Comparison of ENCODE assay signal across 25 cellular contexts in genomic region chrX:114221445-114221844, GRCh38.
DNase-seq lines count a peak whose midpoint lies in the region; ATAC-seq, FAIRE-seq and TF ChIP-seq lines count a peak whose summit lies in the region.
"Had no signal": no experiment of that assay in that cellular context is flagged by ENCODE, and none has a peak within 500 bp of the region (broad histone marks: within the 10 kb centered on the region; RNA-seq: fewer than 3 reads in every experiment).

No MANE protein-coding gene starts in this region.

- H2BK20ac ChIP-seq in IMR-90 (ENCODE audit: low read depth, low read length) = no peak overlapping the region

- DNase-seq in HepG2 (ENCODE audit: low spot score) (no peak), right lobe of liver (no peak), IMR-90 (no peak), germinal center (ENCODE audit: low spot score) (no peak), pons (ENCODE audit: low spot score) (no peak)
- DNase-seq: ACHN; BE2C; C1 segment of cervical spinal cord; CD4-positive, alpha-beta memory T cell; CD4-positive, CD25-positive, alpha-beta regulatory T cell; CD8-positive, alpha-beta memory T cell; COR-L47; DMS 273 treated with DMSO at 0.1 percent for 48 hours; DMS153; DMS53; DMS79; DND-41; EL; GDM1 had no signal

- intact Hi-C loops in HepG2 (cut with micrococcal nuclease; ENCODE audit: unreplicated experiment) = no loop called here
- intact Hi-C loops in right lobe of liver (cut with DNase I) = no loop called here
- intact Hi-C loops in IMR-90 (cut with micrococcal nuclease) = no loop called here

- H3K9ac ChIP-seq in HepG2 (ENCODE audit: insufficient read depth, low read depth, low read length) (no peak overlapping the region), IMR-90 (ENCODE audit: low read depth, low read length) (no peak overlapping the region)
- H3K9ac ChIP-seq: BLaER1 had no signal

- no peak overlapping the region for H2AK5ac ChIP-seq in IMR-90 (ENCODE audit: low read depth, low read length)

- H4K8ac ChIP-seq in IMR-90 (ENCODE audit: low read depth in 2 of 2, low read length in 2 of 2) = no peak overlapping the region

- no peak overlapping the region for H2BK5ac ChIP-seq in IMR-90 (ENCODE audit: low read depth, low read length, poor library complexity, severe bottlenecking)

- H4K91ac ChIP-seq in IMR-90 (ENCODE audit: insufficient read depth, low read depth, low read length) = no peak overlapping the region

- H3K18ac ChIP-seq in IMR-90 (ENCODE audit: low read depth, low read length) = no peak overlapping the region

- no peak overlapping the region for H3K4ac ChIP-seq in IMR-90 (ENCODE audit: low read depth, low read length)

- 0% methylated on average over 2 of the region's 2 CpGs for WGBS in HepG2 (ENCODE audit: low lambda C conversion rate)
- 34% methylated on average over 2 of the region's 2 CpGs for WGBS in right lobe of liver (ENCODE audit: insufficient coverage, low coverage, low lambda C conversion rate, missing lambda C conversion rate)
- no CpG with 5 or more reads among the region's 2 CpGs for WGBS in IMR-90 (ENCODE audit: extremely low coverage in 2 of 2, insufficient read length in 1 of 2), 2 experiments

- no peak overlapping the region for H2BK15ac ChIP-seq in IMR-90 (ENCODE audit: low read depth, low read length)

- TF ChIP-seq POLR2A in HepG2 (IDR thresholded peaks at IDR 0.05; ENCODE audit: insufficient read depth in 1 of 2, low read depth in 2 of 2, low read length in 2 of 2) (no peak), right lobe of liver (IDR thresholded peaks at IDR 0.05) (no peak), IMR-90 (IDR thresholded peaks at IDR 0.05; ENCODE audit: low read depth, low read length) (no peak)

- H3K14ac ChIP-seq in IMR-90 (replicated peaks; ENCODE audit: low read depth, low read length) = no peak overlapping the region

- CTCF ChIA-PET in HepG2 (lab: Yijun Ruan, JAX; ENCODE audit: low intra/inter-chr PET ratio, low total read pairs) (no interaction called here), IMR-90 (lab: Yijun Ruan, JAX) (no interaction called here)

- H3K36me3 ChIP-seq in HepG2 (replicated peaks in 1 of 2; ENCODE audit: control insufficient read depth in 1 of 2, insufficient read depth in 2 of 2, low read length in 2 of 2) (no peaks in the 10 kb centered on the region), right lobe of liver (no peaks in the 10 kb centered on the region), IMR-90 (ENCODE audit: control insufficient read depth, insufficient read depth, low read length) (no peaks in the 10 kb centered on the region)
- H3K36me3 ChIP-seq: BE2C, BLaER1 had no signal

- H2BK120ac ChIP-seq in IMR-90 (ENCODE audit: low read depth, low read length) = no peak overlapping the region

- FAIRE-seq in HepG2 (lab: Jason Lieb, UNC) = no peak
- FAIRE-seq in colon (lab: Jason Lieb, UNC) = peak; percentile 33
- FAIRE-seq: GM12878, GM12892, GM18507 had no signal

- H2AK9ac ChIP-seq in IMR-90 (replicated peaks; ENCODE audit: low read depth, low read length, poor library complexity) = no peak overlapping the region

- no peaks in the 10 kb centered on the region for H4K20me1 ChIP-seq in HepG2 (ENCODE audit: insufficient read depth, low read length)
- no peaks in the 10 kb centered on the region for H4K20me1 ChIP-seq in IMR-90 (ENCODE audit: insufficient read depth, low read length)
- H4K20me1 ChIP-seq: BLaER1 had no signal

- H3K79me2 ChIP-seq in HepG2 (ENCODE audit: insufficient read depth, low read length) = no peaks in the 10 kb centered on the region

- no peak overlapping the region for H3K56ac ChIP-seq in IMR-90 (ENCODE audit: extremely low read depth, insufficient read depth, low read length)

- H3K27ac ChIP-seq in HepG2 (ENCODE audit: extremely low read length, insufficient read depth, low read length) (no peak overlapping the region), right lobe of liver (no peak overlapping the region), IMR-90 (ENCODE audit: insufficient read depth, low read length) (no peak overlapping the region)
- H3K27ac ChIP-seq: 22Rv1, BLaER1 had no signal

- no peak overlapping the region for H3K4me3 ChIP-seq in HepG2 (replicated peaks in 1 of 3; ENCODE audit: insufficient read depth in 1 of 3, low read depth in 2 of 3, low read length in 3 of 3)
- no peak overlapping the region for H3K4me3 ChIP-seq in right lobe of liver
- no peak overlapping the region for H3K4me3 ChIP-seq in IMR-90 (ENCODE audit: insufficient read depth, low read depth, low read length)
- H3K4me3 ChIP-seq: BLaER1, GM12878 had no signal

- no TSS peak for BruUV-seq in HepG2 (replicated peaks; lab: Mats Ljungman, UMichigan)
- no TSS peak for BruUV-seq in IMR-90 (replicated peaks; lab: Mats Ljungman, UMichigan)

- no peak overlapping the region for H3K23ac ChIP-seq in IMR-90 (ENCODE audit: low read depth, low read length)

- in situ Hi-C loops in HepG2 (cut with HindIII; ENCODE audit: extremely low pct_ligation_motif_present, low pct_unique_long_range_greater_than_20kb) (no loop called here), IMR-90 (cut with MboI; ENCODE audit: low sequenced_read_pairs) (no loop called here)

- no peak for TF ChIP-seq CTCF in HepG2 (CRISPR knock-in tag; IDR thresholded peaks at IDR 0.05)
- no peak for TF ChIP-seq CTCF in right lobe of liver (IDR thresholded peaks at IDR 0.05)
- no peak for TF ChIP-seq CTCF in IMR-90 (conservative IDR thresholded peaks at IDR 0.05; ENCODE audit: low read depth, low read length)

- TF ChIP-seq EP300 in HepG2 (IDR thresholded peaks at IDR 0.05; ENCODE audit: low read depth in 2 of 2, low read length in 2 of 2) (no peak), HepG2 (CRISPR knock-in tag; IDR thresholded peaks at IDR 0.05; ENCODE audit: borderline replicate concordance) (no peak)

- H3K4me2 ChIP-seq in HepG2 (ENCODE audit: low read depth, low read length) (no peak overlapping the region), IMR-90 (ENCODE audit: low read depth, low read length) (no peak overlapping the region)
- H3K4me2 ChIP-seq: BLaER1 had no signal

- POLR2A ChIA-PET in HepG2 (lab: Yijun Ruan, JAX) (no interaction called here), IMR-90 (lab: Charles Lee; ENCODE audit: unreplicated experiment) (no interaction called here)

- no peaks in the 10 kb centered on the region for H3K9me1 ChIP-seq in IMR-90 (ENCODE audit: insufficient read depth, low read length)

- no peaks in the 10 kb centered on the region for H3K79me1 ChIP-seq in IMR-90 (ENCODE audit: low read depth in 1 of 2, low read length in 2 of 2)

- no peak overlapping the region for H4K5ac ChIP-seq in IMR-90 (ENCODE audit: low read depth, low read length)

- no peaks in the 10 kb centered on the region for H3K27me3 ChIP-seq in HepG2 (ENCODE audit: control insufficient read depth in 1 of 2, insufficient read depth in 2 of 2, low read length in 2 of 2)
- peaks cover 0 to 9% of the 10 kb centered on the region in 2 donors for H3K27me3 ChIP-seq in right lobe of liver
- H3K27me3 ChIP-seq in IMR-90 (ENCODE audit: control insufficient read depth, insufficient read depth, low read length) = no peaks in the 10 kb centered on the region
- H3K27me3 ChIP-seq: BE2C had no signal

- dilution Hi-C loops in IMR-90 (cut with HindIII; ENCODE audit: low sequenced_read_pairs, unreplicated experiment) = no loop called here

- ATAC-seq in HepG2 = no peak
- ATAC-seq in right lobe of liver = no peak
- no peak for ATAC-seq in IMR-90 (ENCODE audit: low read depth)
- ATAC-seq: GM12878 had no signal

- no peaks in the 10 kb centered on the region for H3K4me1 ChIP-seq in HepG2 (ENCODE audit: insufficient read depth, low read length)
- no peaks in the 10 kb centered on the region for H3K4me1 ChIP-seq in right lobe of liver
- H3K4me1 ChIP-seq in IMR-90 (ENCODE audit: control insufficient read depth, insufficient read depth, low read length) = no peaks in the 10 kb centered on the region
- H3K4me1 ChIP-seq: BE2C, BLaER1 had no signal

- no peaks in the 10 kb centered on the region for H3K9me3 ChIP-seq in HepG2 (ENCODE audit: low read length)
- no peaks in the 10 kb centered on the region for H3K9me3 ChIP-seq in right lobe of liver
- no peaks in the 10 kb centered on the region for H3K9me3 ChIP-seq in IMR-90 (ENCODE audit: control insufficient read depth, insufficient read depth, low read length)
- H3K9me3 ChIP-seq: BE2C, BLaER1 had no signal

- TF ChIP-seq RAD21 in HepG2 (CRISPR knock-in tag; IDR thresholded peaks at IDR 0.05) (no peak), IMR-90 (IDR thresholded peaks at IDR 0.05; ENCODE audit: low read length) (no peak)

- H2AFZ ChIP-seq in HepG2 (ENCODE audit: low read length) = no peak overlapping the region
- H2AFZ ChIP-seq in IMR-90 (replicated peaks; ENCODE audit: low read length, poor library complexity) = no peak overlapping the region

TF ChIP-seq in HepG2, 621 proteins besides CTCF, POLR2A, EP300 and RAD21 (continues in another document):
- peak; percentile 19 to 58; a peak in 2 of 4 replicates for TF ChIP-seq MAFK (conservative IDR thresholded peaks at IDR 0.05 in 1 of 2, IDR thresholded peaks at IDR 0.05 in 1 of 2; ENCODE audit: low read length in 2 of 2)
- TF ChIP-seq ZFP82 (CRISPR knock-in tag; IDR thresholded peaks at IDR 0.05; ENCODE audit: borderline replicate concordance) = no peak
- peak; percentile 41; the same call in 1 of the 2 replicates for TF ChIP-seq MAFF (IDR thresholded peaks at IDR 0.05; ENCODE audit: low read depth, low read length)

TF ChIP-seq in IMR-90, 13 proteins besides CTCF, POLR2A, EP300 and RAD21:
- TF ChIP-seq CHD1 (IDR thresholded peaks at IDR 0.05; ENCODE audit: low read depth, low read length) (no peak), MAZ (IDR thresholded peaks at IDR 0.05; ENCODE audit: borderline replicate concordance, low read depth, low read length) (no peak), NFE2L2 (IDR thresholded peaks at IDR 0.05; ENCODE audit: low read depth, low read length) (no peak), MAFK (IDR thresholded peaks at IDR 0.05; ENCODE audit: low read depth, low read length) (peak; percentile 31; the same call in 1 of the 2 replicates), FOS (IDR thresholded peaks at IDR 0.05; ENCODE audit: low read depth, low read length) (no peak), RCOR1 (IDR thresholded peaks at IDR 0.05; ENCODE audit: insufficient replicate concordance, low read length) (no peak), SMC3 (IDR thresholded peaks at IDR 0.05; ENCODE audit: low read depth, low read length) (no peak)
